8 cellular contexts compared by ENCODE assay signal in genomic region chr3:187040637-187041361, GRCh38.
A peak's percentile ranks its signal among the peaks of the same experiment; 100 is the strongest.
DNase-seq lines count a peak whose midpoint lies in the region; ATAC-seq and TF ChIP-seq lines count a peak whose summit lies in the region.
"Had no signal": no experiment of that assay in that cellular context is flagged by ENCODE, and none has a peak within 500 bp of the region (broad histone marks: within the 10 kb centered on the region; RNA-seq: fewer than 3 reads in every experiment).

No MANE protein-coding gene starts in this region.

- no peak for TF ChIP-seq POLR2A in Peyer's patch (IDR thresholded peaks at IDR 0.05)

- H3K4me1 ChIP-seq in Peyer's patch, result peaks cover 0 to 33% (median 16%) of the 10 kb centered on the region in 4 donors
- H3K4me1 ChIP-seq in endodermal cell (ENCODE audit: control insufficient read depth, insufficient read depth, low read length), result no peaks in the 10 kb centered on the region

- H3K9me3 ChIP-seq in Peyer's patch (no peaks in the 10 kb centered on the region), endodermal cell (ENCODE audit: control insufficient read depth, low read length) (peaks cover 8% of the 10 kb centered on the region)

- peak; percentile 23 for DNase-seq in GM03348 (ENCODE audit: low spot score)
- peak in 1 of 3 donors; percentile 15 for DNase-seq in Peyer's patch
- DNase-seq in endodermal cell, result no peak
- peak; percentile 79 for DNase-seq in renal cortical epithelial cell (ENCODE audit: low read depth)
- DNase-seq in Calu3, result no peak
- DNase-seq in NCI-H748 treated with DMSO at 0.1 percent for 48 hours (lab: John Stamatoyannopoulos, UW), result no peak
- DNase-seq: stimulated activated CD4-positive, alpha-beta T cell treated with anti-CD3 and anti-CD28 coated beads, Interleukin-4, amount 100 ng/mL, for 24 hours had no signal

- H3K27ac Mint-ChIP-seq in endodermal cell (peak overlapping the region; percentile 33), Calu3 (ENCODE audit: unreplicated experiment) (no peak overlapping the region)

- H3K4me1 Mint-ChIP-seq in endodermal cell (peaks cover 6% of the 10 kb centered on the region), Calu3 (ENCODE audit: low read depth, unreplicated experiment) (peaks cover 15% of the 10 kb centered on the region)

- BruUV-seq in Calu3 (replicated peaks; lab: Mats Ljungman, UMichigan), result no TSS peak

- WGBS in endodermal cell (ENCODE audit: insufficient coverage in 1 of 2, insufficient read length in 1 of 2), 2 experiments, result 96% methylated on average over 4 of the region's 4 CpGs; no CpG with 5 or more reads in 1 of the 2 experiments

- intact Hi-C loops in Calu3 (cut with micrococcal nuclease; ENCODE audit: unreplicated experiment), result no loop called here

- H3K27me3 ChIP-seq in Peyer's patch (no peaks in the 10 kb centered on the region), endodermal cell (ENCODE audit: control insufficient read depth, insufficient read depth, low read length, poor library complexity, severe bottlenecking) (no peaks in the 10 kb centered on the region)

- peak overlapping the region; percentile 26 to 78 (median 58) for H3K27ac ChIP-seq in Peyer's patch
- H3K27ac ChIP-seq in endodermal cell (ENCODE audit: low read depth, low read length), result no peak overlapping the region

- H3K27me3 Mint-ChIP-seq in endodermal cell (ENCODE audit: insufficient read depth) (no peaks in the 10 kb centered on the region), Calu3 (ENCODE audit: unreplicated experiment) (no peaks in the 10 kb centered on the region)

- no peak overlapping the region for H3K9ac ChIP-seq in endodermal cell (ENCODE audit: extremely low read depth, low read length, poor library complexity, severe bottlenecking)

- peaks cover 9% of the 10 kb centered on the region for H3K9me3 Mint-ChIP-seq in endodermal cell
- H3K9me3 Mint-ChIP-seq in Calu3 (ENCODE audit: low read depth, unreplicated experiment), result peaks cover 5% of the 10 kb centered on the region

- CTCF ChIA-PET in Calu3 (lab: Charles Lee), result no interaction called here

- H3K36me3 ChIP-seq in Peyer's patch (peaks cover 0 to 3% (median 0%) of the 10 kb centered on the region in 3 donors), endodermal cell (ENCODE audit: control insufficient read depth, insufficient read depth, low read length) (peaks cover 57% of the 10 kb centered on the region)

- H3K36me3 Mint-ChIP-seq in endodermal cell (ENCODE audit: low read depth) (peaks cover 64% of the 10 kb centered on the region), Calu3 (ENCODE audit: insufficient read depth, unreplicated experiment) (no peaks in the 10 kb centered on the region)

- ATAC-seq in HG03457 (IDR thresholded peaks at IDR 0.05; ENCODE audit: unreplicated experiment), result no peak

- TF ChIP-seq CTCF in Peyer's patch (IDR thresholded peaks at IDR 0.05) (no peak), endodermal cell (conservative IDR thresholded peaks at IDR 0.05) (no peak), Calu3 (IDR thresholded peaks at IDR 0.05; ENCODE audit: unreplicated experiment) (no peak)

- H3K4me3 Mint-ChIP-seq in endodermal cell, result no peak overlapping the region
- H3K4me3 Mint-ChIP-seq in Calu3 (ENCODE audit: low read depth, unreplicated experiment), result no peak overlapping the region

- H3K4me3 ChIP-seq in Peyer's patch (no peak overlapping the region), endodermal cell (ENCODE audit: low read length) (no peak overlapping the region)

Comparison
In these comparisons a context has a peak if more than half of its experiments do, and no peak if none do; other contexts are left out.
1. DNase-seq: peak in GM03348 (single experiment) and renal cortical epithelial cell (single experiment); none in endodermal cell (single experiment), Calu3 (single experiment) and NCI-H748 treated with DMSO at 0.1 percent for 48 hours (single experiment).